Comparison of ENCODE assay signal across 1 cellular context in the genomic region with DNA sequence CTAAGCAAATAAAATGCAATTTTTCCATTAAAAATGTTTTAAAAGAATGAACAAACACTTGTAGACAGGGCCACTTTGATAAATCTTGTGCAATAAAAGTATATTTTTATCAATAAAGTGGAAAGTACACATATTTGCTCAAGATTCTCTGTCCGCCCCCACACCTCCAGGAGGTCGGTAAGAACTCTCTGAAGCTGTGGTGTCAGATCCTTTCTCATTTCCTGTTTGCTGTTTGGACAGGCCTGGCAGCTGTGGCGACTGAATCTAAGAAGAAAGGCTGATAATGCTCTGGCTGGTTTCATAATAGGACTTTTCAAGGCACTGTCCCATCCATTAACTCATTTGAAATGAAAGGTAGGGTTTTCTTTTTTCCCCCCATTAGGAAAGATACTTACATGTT.
TF ChIP-seq lines count a peak whose summit lies in the region.

No MANE protein-coding gene starts in this region.

TF ChIP-seq in HepG2, 621 proteins besides CTCF, POLR2A, EP300 and RAD21 (continued from another document):
- TF ChIP-seq RELA (CRISPR knock-in tag; IDR thresholded peaks at IDR 0.05) = no peak
- TF ChIP-seq FOXP1 (IDR thresholded peaks at IDR 0.05) = no peak
- TF ChIP-seq FOXP1 (CRISPR knock-in tag; IDR thresholded peaks at IDR 0.05) = peak; percentile 70; the same call in 1 of the 2 replicates
- peak; percentile 39; the same call in 1 of the 2 replicates for TF ChIP-seq TBX2 (CRISPR knock-in tag; IDR thresholded peaks at IDR 0.05; ENCODE audit: borderline replicate concordance)
- TF ChIP-seq, protein P1, sequence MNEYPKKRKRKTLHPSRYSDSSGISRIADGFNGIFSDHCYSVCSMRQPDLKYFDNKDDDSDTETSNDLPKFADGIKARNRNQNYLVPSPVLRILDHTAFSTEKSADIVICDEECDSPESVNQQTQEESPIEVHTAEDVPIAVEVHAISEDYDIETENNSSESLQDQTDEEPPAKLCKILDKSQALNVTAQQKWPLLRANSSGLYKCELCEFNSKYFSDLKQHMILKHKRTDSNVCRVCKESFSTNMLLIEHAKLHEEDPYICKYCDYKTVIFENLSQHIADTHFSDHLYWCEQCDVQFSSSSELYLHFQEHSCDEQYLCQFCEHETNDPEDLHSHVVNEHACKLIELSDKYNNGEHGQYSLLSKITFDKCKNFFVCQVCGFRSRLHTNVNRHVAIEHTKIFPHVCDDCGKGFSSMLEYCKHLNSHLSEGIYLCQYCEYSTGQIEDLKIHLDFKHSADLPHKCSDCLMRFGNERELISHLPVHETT (CRISPR knock-in tag; conservative IDR thresholded peaks at IDR 0.05) = no peak
- TF ChIP-seq, protein P2, sequence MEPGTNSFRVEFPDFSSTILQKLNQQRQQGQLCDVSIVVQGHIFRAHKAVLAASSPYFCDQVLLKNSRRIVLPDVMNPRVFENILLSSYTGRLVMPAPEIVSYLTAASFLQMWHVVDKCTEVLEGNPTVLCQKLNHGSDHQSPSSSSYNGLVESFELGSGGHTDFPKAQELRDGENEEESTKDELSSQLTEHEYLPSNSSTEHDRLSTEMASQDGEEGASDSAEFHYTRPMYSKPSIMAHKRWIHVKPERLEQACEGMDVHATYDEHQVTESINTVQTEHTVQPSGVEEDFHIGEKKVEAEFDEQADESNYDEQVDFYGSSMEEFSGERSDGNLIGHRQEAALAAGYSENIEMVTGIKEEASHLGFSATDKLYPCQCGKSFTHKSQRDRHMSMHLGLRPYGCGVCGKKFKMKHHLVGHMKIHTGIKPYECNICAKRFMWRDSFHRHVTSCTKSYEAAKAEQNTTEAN (CRISPR knock-in tag; conservative IDR thresholded peaks at IDR 0.05) = no peak
- peak; percentile 36; the same call in 1 of the 2 replicates for TF ChIP-seq KAT8 (CRISPR knock-in tag; IDR thresholded peaks at IDR 0.05)
- peak; percentile 77 for TF ChIP-seq FOXA3 (CRISPR knock-in tag; IDR thresholded peaks at IDR 0.05)
- peak; percentile 33; the same call in 1 of the 2 replicates for TF ChIP-seq HMG20A (CRISPR knock-in tag; IDR thresholded peaks at IDR 0.05; ENCODE audit: borderline replicate concordance)
- TF ChIP-seq SOX13 (IDR thresholded peaks at IDR 0.05) = no peak
- TF ChIP-seq SOX13 (CRISPR knock-in tag; conservative IDR thresholded peaks at IDR 0.05 in 1 of 2, IDR thresholded peaks at IDR 0.05 in 1 of 2) = peak in 1 of 2 experiments; percentile 61; a peak in 2 of 4 replicates
- TF ChIP-seq SMAD1 (CRISPR knock-in tag; IDR thresholded peaks at IDR 0.05; ENCODE audit: borderline replicate concordance, low read depth) = no peak
- TF ChIP-seq ARID5B (CRISPR knock-in tag; IDR thresholded peaks at IDR 0.05) = peak; percentile 84
- TF ChIP-seq, protein P3, sequence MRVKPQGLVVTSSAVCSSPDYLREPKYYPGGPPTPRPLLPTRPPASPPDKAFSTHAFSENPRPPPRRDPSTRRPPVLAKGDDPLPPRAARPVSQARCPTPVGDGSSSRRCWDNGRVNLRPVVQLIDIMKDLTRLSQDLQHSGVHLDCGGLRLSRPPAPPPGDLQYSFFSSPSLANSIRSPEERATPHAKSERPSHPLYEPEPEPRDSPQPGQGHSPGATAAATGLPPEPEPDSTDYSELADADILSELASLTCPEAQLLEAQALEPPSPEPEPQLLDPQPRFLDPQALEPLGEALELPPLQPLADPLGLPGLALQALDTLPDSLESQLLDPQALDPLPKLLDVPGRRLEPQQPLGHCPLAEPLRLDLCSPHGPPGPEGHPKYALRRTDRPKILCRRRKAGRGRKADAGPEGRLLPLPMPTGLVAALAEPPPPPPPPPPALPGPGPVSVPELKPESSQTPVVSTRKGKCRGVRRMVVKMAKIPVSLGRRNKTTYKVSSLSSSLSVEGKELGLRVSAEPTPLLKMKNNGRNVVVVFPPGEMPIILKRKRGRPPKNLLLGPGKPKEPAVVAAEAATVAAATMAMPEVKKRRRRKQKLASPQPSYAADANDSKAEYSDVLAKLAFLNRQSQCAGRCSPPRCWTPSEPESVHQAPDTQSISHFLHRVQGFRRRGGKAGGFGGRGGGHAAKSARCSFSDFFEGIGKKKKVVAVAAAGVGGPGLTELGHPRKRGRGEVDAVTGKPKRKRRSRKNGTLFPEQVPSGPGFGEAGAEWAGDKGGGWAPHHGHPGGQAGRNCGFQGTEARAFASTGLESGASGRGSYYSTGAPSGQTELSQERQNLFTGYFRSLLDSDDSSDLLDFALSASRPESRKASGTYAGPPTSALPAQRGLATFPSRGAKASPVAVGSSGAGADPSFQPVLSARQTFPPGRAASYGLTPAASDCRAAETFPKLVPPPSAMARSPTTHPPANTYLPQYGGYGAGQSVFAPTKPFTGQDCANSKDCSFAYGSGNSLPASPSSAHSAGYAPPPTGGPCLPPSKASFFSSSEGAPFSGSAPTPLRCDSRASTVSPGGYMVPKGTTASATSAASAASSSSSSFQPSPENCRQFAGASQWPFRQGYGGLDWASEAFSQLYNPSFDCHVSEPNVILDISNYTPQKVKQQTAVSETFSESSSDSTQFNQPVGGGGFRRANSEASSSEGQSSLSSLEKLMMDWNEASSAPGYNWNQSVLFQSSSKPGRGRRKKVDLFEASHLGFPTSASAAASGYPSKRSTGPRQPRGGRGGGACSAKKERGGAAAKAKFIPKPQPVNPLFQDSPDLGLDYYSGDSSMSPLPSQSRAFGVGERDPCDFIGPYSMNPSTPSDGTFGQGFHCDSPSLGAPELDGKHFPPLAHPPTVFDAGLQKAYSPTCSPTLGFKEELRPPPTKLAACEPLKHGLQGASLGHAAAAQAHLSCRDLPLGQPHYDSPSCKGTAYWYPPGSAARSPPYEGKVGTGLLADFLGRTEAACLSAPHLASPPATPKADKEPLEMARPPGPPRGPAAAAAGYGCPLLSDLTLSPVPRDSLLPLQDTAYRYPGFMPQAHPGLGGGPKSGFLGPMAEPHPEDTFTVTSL (CRISPR knock-in tag; IDR thresholded peaks at IDR 0.05; ENCODE audit: borderline replicate concordance) = peak; percentile 59; the same call in 1 of the 2 replicates
- TF ChIP-seq ERF (CRISPR knock-in tag; IDR thresholded peaks at IDR 0.05) = 0 out of 2 replicates have a peak, but pooled peaks have one; percentile 38
- peak; percentile 71 for TF ChIP-seq MIXL1 (CRISPR knock-in tag; IDR thresholded peaks at IDR 0.05)
- 0 out of 2 replicates have a peak, but pooled peaks have one; percentile 10 for TF ChIP-seq SP5 (CRISPR knock-in tag; IDR thresholded peaks at IDR 0.05; ENCODE audit: borderline replicate concordance, low read depth)
- peak; percentile 34 for TF ChIP-seq TEAD3 (CRISPR knock-in tag; optimal IDR thresholded peaks at IDR 0.05; ENCODE audit: borderline replicate concordance)
- TF ChIP-seq CREB1 (IDR thresholded peaks at IDR 0.05) = no peak
- TF ChIP-seq CREB1 (CRISPR knock-in tag; IDR thresholded peaks at IDR 0.05) = peak; percentile 36; the same call in 1 of the 2 replicates
- peak; percentile 45 for TF ChIP-seq SAP130 (CRISPR knock-in tag; IDR thresholded peaks at IDR 0.05; ENCODE audit: low read depth)
- no peak for TF ChIP-seq KLF13 (CRISPR knock-in tag; IDR thresholded peaks at IDR 0.05)
